22 cellular contexts compared by ENCODE assay signal in genomic region chr4:118338981-118339765, GRCh38. TPM values are rescaled to one million over a fixed set of nuclear protein-coding genes. Genes with fewer than 3 reads are reported as not detected.
DNase-seq lines count a peak whose midpoint lies in the region; ATAC-seq, FAIRE-seq and TF ChIP-seq lines count a peak whose summit lies in the region.
"Had no signal": no experiment of that assay in that cellular context is flagged by ENCODE, and none has a peak within 500 bp of the region (broad histone marks: within the 10 kb centered on the region; RNA-seq: fewer than 3 reads in every experiment).

No MANE protein-coding gene starts in this region.

- H2AFZ ChIP-seq in astrocyte (ENCODE audit: low read depth, low read length): no peak overlapping the region

- WGBS in small intestine, 3 donors: 60 to 86% (median 80%) methylated on average over 1 of the region's 1 CpG

- FAIRE-seq in astrocyte (lab: Jason Lieb, UNC) (peak; percentile 76), small intestine (lab: Jason Lieb, UNC) (no peak)

- no peak overlapping the region for H3K4me3 Mint-ChIP-seq in astrocyte (ENCODE audit: unreplicated experiment)
- H3K4me3 Mint-ChIP-seq: CD4-positive, alpha-beta T cell; H9; stimulated activated effector memory CD8-positive, alpha-beta T cell treated with anti-CD3 and anti-CD28 coated beads, Interleukin-12 subunit alpha, Interleukin-12 subunit beta, amount 100 ng/mL, for 72 hours had no signal

- H3K27me3 ChIP-seq in astrocyte (ENCODE audit: insufficient read depth, low read length): no peaks in the 10 kb centered on the region
- no peaks in the 10 kb centered on the region for H3K27me3 ChIP-seq in small intestine (ENCODE audit: control insufficient read depth in 2 of 2, insufficient read depth in 2 of 2, low read length in 2 of 2)
- H3K27me3 ChIP-seq: cardiac muscle cell had no signal

- no peaks in the 10 kb centered on the region for H3K36me3 Mint-ChIP-seq in astrocyte (ENCODE audit: low read depth, unreplicated experiment)
- H3K36me3 Mint-ChIP-seq: stimulated activated effector memory CD8-positive, alpha-beta T cell treated with anti-CD3 and anti-CD28 coated beads, Interleukin-12 subunit alpha, Interleukin-12 subunit beta, amount 100 ng/mL, for 72 hours had no signal

- H3K9me3 ChIP-seq in astrocyte (ENCODE audit: insufficient read depth, low read depth, low read length) (no peaks in the 10 kb centered on the region), small intestine (ENCODE audit: control insufficient read depth, low read depth) (no peaks in the 10 kb centered on the region)
- H3K9me3 ChIP-seq: heart right ventricle, mucosa of descending colon had no signal

- H3K4me1 ChIP-seq in astrocyte (ENCODE audit: insufficient read depth, low read length) (peaks cover 14% of the 10 kb centered on the region), small intestine (ENCODE audit: control insufficient read depth in 2 of 2, insufficient read depth in 1 of 2, low read depth in 1 of 2, low read length in 1 of 2) (no peaks in the 10 kb centered on the region)
- H3K4me1 ChIP-seq: heart right ventricle had no signal

- no peaks in the 10 kb centered on the region for H3K79me2 ChIP-seq in astrocyte (ENCODE audit: insufficient read depth, low read length)

- no peaks in the 10 kb centered on the region for H4K20me1 ChIP-seq in astrocyte (ENCODE audit: insufficient read depth, low read length)

- H3K4me1 Mint-ChIP-seq in astrocyte (ENCODE audit: low read depth, unreplicated experiment): no peaks in the 10 kb centered on the region
- H3K4me1 Mint-ChIP-seq: stimulated activated effector memory CD8-positive, alpha-beta T cell treated with anti-CD3 and anti-CD28 coated beads, Interleukin-12 subunit alpha, Interleukin-12 subunit beta, amount 100 ng/mL, for 72 hours had no signal

- no peaks in the 10 kb centered on the region for H3K9me3 Mint-ChIP-seq in astrocyte (ENCODE audit: unreplicated experiment)
- H3K9me3 Mint-ChIP-seq: CD4-positive, alpha-beta T cell; H9; stimulated activated effector memory CD8-positive, alpha-beta T cell treated with anti-CD3 and anti-CD28 coated beads, Interleukin-12 subunit alpha, Interleukin-12 subunit beta, amount 100 ng/mL, for 72 hours had no signal

- H3K27ac ChIP-seq in astrocyte (ENCODE audit: low read depth, low read length) (peak overlapping the region; percentile 64), small intestine (ENCODE audit: low read depth in 1 of 2, low read length in 1 of 2) (no peak overlapping the region)
- H3K27ac ChIP-seq: cardiac muscle cell, heart right ventricle had no signal

- intact Hi-C loops in left ventricle myocardium superior (cut with micrococcal nuclease): no loop called here

- H3K27me3 Mint-ChIP-seq in astrocyte (ENCODE audit: low read depth, unreplicated experiment): no peaks in the 10 kb centered on the region

- no peak for ATAC-seq in left ventricle myocardium superior
- ATAC-seq: heart right ventricle; mucosa of descending colon; stimulated activated effector memory CD8-positive, alpha-beta T cell treated with anti-CD3 and anti-CD28 coated beads, Interleukin-12 subunit alpha, Interleukin-12 subunit beta, amount 100 ng/mL, for 72 hours had no signal

- peak overlapping the region; percentile 7 for H3K9ac ChIP-seq in astrocyte (ENCODE audit: low read length)

- H3K4me3 ChIP-seq in astrocyte (ENCODE audit: insufficient read depth, low read depth, low read length): no peak overlapping the region
- H3K4me3 ChIP-seq in fibroblast of the aortic adventitia (ENCODE audit: low read depth, low read length): no peak overlapping the region
- H3K4me3 ChIP-seq in small intestine (ENCODE audit: low read depth in 1 of 2, low read length in 2 of 2): no peak overlapping the region
- H3K4me3 ChIP-seq: cardiac muscle cell, heart right ventricle, mucosa of descending colon had no signal

- no peak for TF ChIP-seq POLR2A in erythroblast (IDR thresholded peaks at IDR 0.05; ENCODE audit: low read length)

- no peak overlapping the region for H3K27ac Mint-ChIP-seq in astrocyte (ENCODE audit: unreplicated experiment)
- H3K27ac Mint-ChIP-seq: CD4-positive, alpha-beta T cell; H9; stimulated activated effector memory CD8-positive, alpha-beta T cell treated with anti-CD3 and anti-CD28 coated beads, Interleukin-12 subunit alpha, Interleukin-12 subunit beta, amount 100 ng/mL, for 72 hours had no signal

- peak; percentile 80 for DNase-seq in HS-5 (ENCODE audit: low read depth)
- peak; percentile 68 for DNase-seq in astrocyte (ENCODE audit: low read depth)
- peak; percentile 81 for DNase-seq in fibroblast of the aortic adventitia (ENCODE audit: low read depth)
- DNase-seq in small intestine: peak; percentile 5
- DNase-seq in erythroblast (lab: John Stamatoyannopoulos, UW): no peak
- no peak for DNase-seq in left ventricle myocardium superior
- DNase-seq in activated T-cell treated with anti-CD3 and anti-CD28 coated beads, Interleukin-2, amount 50 U/mL, for 48 hours: no peak
- DNase-seq in NCI-H2196 (lab: John Stamatoyannopoulos, UW; ENCODE audit: unreplicated experiment): no peak
- DNase-seq: activated CD8-positive, alpha-beta memory T cell treated with anti-CD3 and anti-CD28 coated beads, Interleukin-2, amount 50 U/mL, for 4 hours; activated naive CD4-positive, alpha-beta T cell treated with Interleukin-2 at 50 U/mL for 16 hours; CD4-positive, alpha-beta T cell; effector memory CD4-positive, alpha-beta T cell; H9; heart right ventricle; kidney glomerular epithelial cell; mucosa of descending colon; NCI-H1436; SHP77 treated with DMSO at 0.1 percent for 48 hours; T1000; trophoblast cell had no signal

- peak overlapping the region; percentile 29 for H3K4me2 ChIP-seq in astrocyte (ENCODE audit: low read length)

- H3K36me3 ChIP-seq in astrocyte (ENCODE audit: insufficient read depth, low read length) (no peaks in the 10 kb centered on the region), small intestine (ENCODE audit: control insufficient read depth in 2 of 2, insufficient read depth in 2 of 2, low read length in 2 of 2) (no peaks in the 10 kb centered on the region)
- H3K36me3 ChIP-seq: cardiac muscle cell, heart right ventricle had no signal

- TF ChIP-seq CTCF in astrocyte (IDR thresholded peaks at IDR 0.05; ENCODE audit: insufficient read depth, low read depth, low read length): no peak
- no peak for TF ChIP-seq CTCF in fibroblast of the aortic adventitia (IDR thresholded peaks at IDR 0.05; ENCODE audit: insufficient read depth, low read length)

RNA-seq across cellular contexts. Expression of gene PRSS12, which starts 13.6 kb away (rescaled TPM):
- total RNA-seq in astrocyte (2.1 and 4.1 TPM in 2 replicates), fibroblast of the aortic adventitia (ENCODE audit: low replicate concordance) (4.7 and 27.1 TPM in 2 replicates), left ventricle myocardium superior (not detected)
- polyA plus RNA-seq in small intestine: 10 to 100 TPM in 2 of 3 donors, 1 to 10 TPM in 1; 5.1 to 20.8 (median 12.7) TPM
- total RNA-seq: CD4-positive, alpha-beta T cell had no signal

Comparison
In these comparisons a context has a peak if more than half of its experiments do, and no peak if none do; other contexts are left out.
1. DNase-seq: peak in HS-5 (single experiment), astrocyte (single experiment), fibroblast of the aortic adventitia (single experiment) and small intestine (single experiment); none in erythroblast (0 of 2), left ventricle myocardium superior (single experiment), activated T-cell treated with anti-CD3 and anti-CD28 coated beads, Interleukin-2, amount 50 U/mL, for 48 hours (0 of 2) and NCI-H2196 (single experiment).